Comparison of ENCODE assay signal across 22 cellular contexts in genomic region chrX:13676885-13677284, GRCh38. TPM values are rescaled to one million over a fixed set of nuclear protein-coding genes. Genes with fewer than 3 reads are reported as not detected.
DNase-seq lines count a peak whose midpoint lies in the region; ATAC-seq, FAIRE-seq and TF ChIP-seq lines count a peak whose summit lies in the region.
"Had no signal": no experiment of that assay in that cellular context is flagged by ENCODE, and none has a peak within 500 bp of the region (broad histone marks: within the 10 kb centered on the region; RNA-seq: fewer than 3 reads in every experiment).

No MANE protein-coding gene starts in this region.

- TF ChIP-seq CTCF in DOHH2 (IDR thresholded peaks at IDR 0.05; ENCODE audit: low read depth, low read length, poor library complexity, severe bottlenecking) (no peak), activated B cell treated with CpG ODN at 0.5 μM for 24 hours (IDR thresholded peaks at IDR 0.05) (no peak), kidney (IDR thresholded peaks at IDR 0.05; ENCODE audit: borderline replicate concordance, extremely low read depth, insufficient read depth) (no peak), vagina (IDR thresholded peaks at IDR 0.05) (no peak)

- H3K27ac ChIP-seq in DOHH2 (ENCODE audit: low read depth, low read length) (peak overlapping the region; percentile 18; the same call in 1 of the 2 replicates), kidney (ENCODE audit: low read depth in 2 of 2, low read length in 2 of 2) (no peak overlapping the region), vagina (no peak overlapping the region)
- H3K27ac ChIP-seq: 22Rv1; A549; BLaER1 treated with 17β-estradiol and CSF1 and Interleukin-3, amounts not matched to agents 10 nM and 100 nM; C4-2B had no signal

- H4K20me1 ChIP-seq in DOHH2 (ENCODE audit: control insufficient read depth, insufficient read depth, low read depth, low read length): no peaks in the 10 kb centered on the region
- H4K20me1 ChIP-seq: BLaER1 treated with 17β-estradiol and CSF1 and Interleukin-3, amounts not matched to agents 10 nM and 100 nM had no signal

- FAIRE-seq in kidney (lab: Jason Lieb, UNC): peak; percentile 21
- FAIRE-seq: D721Med, GM12878, GM12892, GM18507 had no signal

- no peaks in the 10 kb centered on the region for H3K79me2 ChIP-seq in DOHH2 (ENCODE audit: control insufficient read depth, low read length)

- H3K9me3 ChIP-seq in DOHH2 (ENCODE audit: control insufficient read depth, insufficient read depth, low read length): no peaks in the 10 kb centered on the region
- H3K9me3 ChIP-seq in kidney (ENCODE audit: control insufficient read depth in 1 of 2, low read length in 2 of 2): no peaks in the 10 kb centered on the region
- H3K9me3 ChIP-seq in vagina: no peaks in the 10 kb centered on the region
- H3K9me3 ChIP-seq: A549, Caco-2 had no signal

- no peak for DNase-seq in activated B cell treated with CpG ODN at 0.5 μM for 24 hours
- no peak for DNase-seq in kidney
- no peak for DNase-seq in activated gamma-delta T cell (lab: John Stamatoyannopoulos, UW)
- DNase-seq in vagina (ENCODE audit: extremely low spot score in 2 of 2): no peak
- DNase-seq: AML-193; Caco-2; Calu3; CD4-positive, alpha-beta T cell; CD8-positive, alpha-beta T cell; DMS79 treated with DMSO at 0.1 percent for 48 hours; EL; GDM1 had no signal

- H3K4me1 Mint-ChIP-seq in activated B cell treated with CpG ODN at 0.5 μM for 24 hours: peaks cover 14% of the 10 kb centered on the region

- ATAC-seq in activated B cell treated with CpG ODN at 0.5 μM for 24 hours (ENCODE audit: low read depth): no peak
- ATAC-seq: A549; CD8-positive, alpha-beta T cell; GM12878 had no signal

- no peak overlapping the region for H3K9ac ChIP-seq in kidney (ENCODE audit: low read length in 2 of 2)
- H3K9ac ChIP-seq: BLaER1 treated with 17β-estradiol and CSF1 and Interleukin-3, amounts not matched to agents 10 nM and 100 nM had no signal

- POLR2A ChIA-PET in activated B cell treated with CpG ODN at 0.5 μM for 24 hours (lab: Charles Lee): interaction anchor here (0.8 to 2.3 kb wide), 4 partner anchors 12 to 58 kb away, joined by 3 to 16 read pairs (median 4); partner anchors contain the start of genes OFD1, RAB9A and TRAPPC2

- no peaks in the 10 kb centered on the region for H3K9me3 Mint-ChIP-seq in activated B cell treated with CpG ODN at 0.5 μM for 24 hours
- H3K9me3 Mint-ChIP-seq: CD4-positive, alpha-beta T cell; CD8-positive, alpha-beta T cell had no signal

- H3K36me3 Mint-ChIP-seq in activated B cell treated with CpG ODN at 0.5 μM for 24 hours (ENCODE audit: low read depth): no peaks in the 10 kb centered on the region

- no peaks in the 10 kb centered on the region for H3K36me3 ChIP-seq in DOHH2 (ENCODE audit: control insufficient read depth, low read length)
- no peaks in the 10 kb centered on the region for H3K36me3 ChIP-seq in kidney (ENCODE audit: control insufficient read depth in 1 of 2, insufficient read depth in 2 of 2, low read length in 2 of 2)
- H3K36me3 ChIP-seq in vagina: no peaks in the 10 kb centered on the region
- H3K36me3 ChIP-seq: BLaER1 treated with 17β-estradiol and CSF1 and Interleukin-3, amounts not matched to agents 10 nM and 100 nM had no signal

- H3K27me3 ChIP-seq in DOHH2 (ENCODE audit: control insufficient read depth, low read length) (no peaks in the 10 kb centered on the region), vagina (no peaks in the 10 kb centered on the region)

- H3K4me1 ChIP-seq in DOHH2 (ENCODE audit: control insufficient read depth, low read length) (peaks cover 39% of the 10 kb centered on the region), kidney (ENCODE audit: control insufficient read depth in 1 of 2, insufficient read depth in 1 of 2, low read depth in 1 of 2, low read length in 2 of 2) (no peaks in the 10 kb centered on the region), vagina (no peaks in the 10 kb centered on the region)
- H3K4me1 ChIP-seq: A549, Caco-2 had no signal

- H3K4me2 ChIP-seq in DOHH2 (ENCODE audit: low read length): peak overlapping the region; percentile 45
- H3K4me2 ChIP-seq: A549 had no signal

- H3K27ac Mint-ChIP-seq in activated B cell treated with CpG ODN at 0.5 μM for 24 hours: peak overlapping the region; percentile 24
- H3K27ac Mint-ChIP-seq: B cell; CD4-positive, alpha-beta T cell; CD8-positive, alpha-beta T cell had no signal

- H3K9me2 ChIP-seq in DOHH2 (replicated peaks; ENCODE audit: control insufficient read depth, low read length): no peaks in the 10 kb centered on the region

- TF ChIP-seq POLR2A in vagina (IDR thresholded peaks at IDR 0.05): no peak

- CTCF ChIA-PET in activated B cell treated with CpG ODN at 0.5 μM for 24 hours (lab: Charles Lee): no interaction called here

- H3K27me3 Mint-ChIP-seq in activated B cell treated with CpG ODN at 0.5 μM for 24 hours: no peaks in the 10 kb centered on the region
- H3K27me3 Mint-ChIP-seq: B cell; CD4-positive, alpha-beta T cell had no signal

- H3K4me3 ChIP-seq in DOHH2 (ENCODE audit: low read length): peak overlapping the region; percentile 17; the same call in 1 of the 2 replicates
- H3K4me3 ChIP-seq in kidney (ENCODE audit: low read length in 2 of 2): no peak overlapping the region
- no peak overlapping the region for H3K4me3 ChIP-seq in vagina
- H3K4me3 ChIP-seq: A549; BLaER1 treated with 17β-estradiol and CSF1 and Interleukin-3, amounts not matched to agents 10 nM and 100 nM; GM12878 had no signal

- H3K4me3 Mint-ChIP-seq in activated B cell treated with CpG ODN at 0.5 μM for 24 hours: no peak overlapping the region
- H3K4me3 Mint-ChIP-seq: B cell; CD4-positive, alpha-beta T cell; CD8-positive, alpha-beta T cell had no signal

- intact Hi-C loops in activated B cell treated with CpG ODN at 0.5 μM for 24 hours (cut with micrococcal nuclease) (no loop called here), kidney (cut with DNase I) (no loop called here), vagina (cut with DNase I) (no loop called here)

- no peaks in the 10 kb centered on the region for H3F3A ChIP-seq in DOHH2 (ENCODE audit: control insufficient read depth, insufficient read depth)

RNA-seq across cellular contexts. Expression of gene RAB9A, which starts 12.0 kb away (rescaled TPM):
- 26.1 and 27.7 TPM in 2 replicates for total RNA-seq in activated B cell treated with CpG ODN at 0.5 μM for 24 hours
- 33.7 TPM for total RNA-seq in kidney
- polyA plus RNA-seq in kidney (ENCODE audit: insufficient read depth, low read depth, low replicate concordance): 31.1 TPM
- 15.0 TPM for total RNA-seq in vagina

RNA-seq across cellular contexts. Expression of gene TCEANC, which starts 23.9 kb away (rescaled TPM):
- total RNA-seq in activated B cell treated with CpG ODN at 0.5 μM for 24 hours: 5.1 and 5.9 TPM in 2 replicates
- 5.3 TPM for total RNA-seq in kidney
- polyA plus RNA-seq in kidney (ENCODE audit: insufficient read depth, low read depth, low replicate concordance): 2.6 TPM
- 3.2 TPM for total RNA-seq in vagina

RNA-seq across cellular contexts. Expression of gene TRAPPC2, which starts 57.5 kb away (rescaled TPM):
- total RNA-seq in activated B cell treated with CpG ODN at 0.5 μM for 24 hours (24.7 and 26.7 TPM in 2 replicates), kidney (21.0 TPM), vagina (14.2 TPM)
- 9.0 TPM for polyA plus RNA-seq in kidney (ENCODE audit: insufficient read depth, low read depth, low replicate concordance)

RNA-seq across cellular contexts. Expression of gene OFD1, which starts 57.7 kb away (rescaled TPM):
- total RNA-seq in activated B cell treated with CpG ODN at 0.5 μM for 24 hours (57.3 and 61.4 TPM in 2 replicates), kidney (42.0 TPM), vagina (49.1 TPM)
- 20.6 TPM for polyA plus RNA-seq in kidney (ENCODE audit: insufficient read depth, low read depth, low replicate concordance)
